In genomic region chr1:36793452-36793851, GRCh38 we compare ENCODE assay signal across 8 cellular contexts.
"Had no signal": no experiment of that assay in that cellular context is flagged by ENCODE, and none has a peak within 500 bp of the region (broad histone marks: within the 10 kb centered on the region; RNA-seq: fewer than 3 reads in every experiment).

No MANE protein-coding gene starts in this region.

- H3K4me3 ChIP-seq: GM12878 had no signal

- DNase-seq: GDM1, GF-D8 had no signal

- ATAC-seq: GM12878 had no signal

- FAIRE-seq: G401.6, GM12878, GM12891, GM12892, GM18507, GM19239 had no signal
